Comparison of ENCODE assay signal across 8 cellular contexts in genomic region chr9:137513801-137514570, GRCh38. TPM values are rescaled to one million over a fixed set of nuclear protein-coding genes. Genes with fewer than 3 reads are reported as not detected.
DNase-seq lines count a peak whose midpoint lies in the region; ATAC-seq, FAIRE-seq and TF ChIP-seq lines count a peak whose summit lies in the region.
"Not testable (repeated sequence)": the region's sequence is repeated elsewhere in the genome, so short reads cannot be mapped to it uniquely, and the experiment has no call there.

No MANE protein-coding gene starts in this region.

- H3F3A ChIP-seq in PC-9 (ENCODE audit: insufficient read depth, low read depth), result peaks cover 11% of the 10 kb centered on the region; the same call in 1 of the 2 replicates

- peak overlapping the region; percentile 72 for H3K4me2 ChIP-seq in PC-9

- peak overlapping the region; percentile 47 for H3K27ac Mint-ChIP-seq in CD4-positive, alpha-beta T cell
- H3K27ac Mint-ChIP-seq in activated naive CD4-positive, alpha-beta T cell treated with anti-CD3 and anti-CD28 coated beads, Interleukin-2, amount 50 U/mL, for 72 hours, result peak overlapping the region; percentile 70 to 95
- not testable (repeated sequence) for H3K27ac Mint-ChIP-seq in endothelial cell (ENCODE audit: unreplicated experiment)

- H3K4me3 Mint-ChIP-seq in CD4-positive, alpha-beta T cell, result not testable (repeated sequence)
- peak overlapping the region; percentile 48 for H3K4me3 Mint-ChIP-seq in endothelial cell (ENCODE audit: unreplicated experiment)

- H3K36me3 Mint-ChIP-seq in CD4-positive, alpha-beta T cell (ENCODE audit: low read depth); activated naive CD4-positive, alpha-beta T cell treated with anti-CD3 and anti-CD28 coated beads, Interleukin-2, amount 50 U/mL, for 72 hours: not testable (repeated sequence)
- peaks cover 18% of the 10 kb centered on the region for H3K36me3 Mint-ChIP-seq in endothelial cell (ENCODE audit: low read depth, unreplicated experiment)

- not testable (repeated sequence) for H3K27me3 Mint-ChIP-seq in CD4-positive, alpha-beta T cell; endothelial cell (ENCODE audit: unreplicated experiment)

- not testable (repeated sequence) for H3K4me1 Mint-ChIP-seq in CD4-positive, alpha-beta T cell (ENCODE audit: low read depth); endothelial cell (ENCODE audit: unreplicated experiment)

- not testable (repeated sequence) for H3K27ac ChIP-seq in CD4-positive, alpha-beta T cell (ENCODE audit: low read depth, low read length)
- H3K27ac ChIP-seq in PC-9 (peak overlapping the region; percentile 16; the same call in 1 of the 2 replicates), mucosa of rectum (ENCODE audit: low read depth in 2 of 2, low read length in 2 of 2) (peak overlapping the region; percentile 23 to 42), stomach (peak overlapping the region; percentile 29 to 75 (median 67))

- 32 to 68% (median 65%) methylated on average over 14 to 42 of the region's 42 CpGs for WGBS in stomach, 5 donors

- not testable (repeated sequence) for H4K20me1 ChIP-seq in PC-9 (ENCODE audit: insufficient read depth)

- intact Hi-C loops in CD4-positive, alpha-beta T cell (cut with DNase I, micrococcal nuclease); PC-9 (cut with micrococcal nuclease; ENCODE audit: unreplicated experiment); stomach (cut with DNase I; ENCODE audit: low total_unique reads): not testable (repeated sequence)

- not testable (repeated sequence) for BruUV-seq in PC-9 (replicated peaks; lab: Mats Ljungman, UMichigan)

- CTCF ChIA-PET in CD4-positive, alpha-beta T cell (lab: Charles Lee), result not testable (repeated sequence)
- CTCF ChIA-PET in PC-9 (lab: Charles Lee), result interaction anchor here (0.6 kb wide), 1 partner anchor 21 kb away, joined by 5 read pairs; no protein-coding TSS in a partner anchor

- not testable (repeated sequence) for FAIRE-seq in GM12892 (lab: Jason Lieb, UNC)

- not testable (repeated sequence) for H3K9me2 ChIP-seq in PC-9 (ENCODE audit: insufficient read depth)

- TF ChIP-seq CTCF in CD4-positive, alpha-beta T cell (IDR thresholded peaks at IDR 0.05); endothelial cell (IDR thresholded peaks at IDR 0.05; ENCODE audit: unreplicated experiment); stomach (IDR thresholded peaks at IDR 0.05): not testable (repeated sequence)
- peak; percentile 32; the same call in 1 of the 2 replicates for TF ChIP-seq CTCF in PC-9 (conservative IDR thresholded peaks at IDR 0.05)

- H2AFZ ChIP-seq in PC-9, result peak overlapping the region; percentile 59; the same call in 1 of the 2 replicates

- H3K9me3 ChIP-seq in CD4-positive, alpha-beta T cell (ENCODE audit: control insufficient read depth, low read length); MG63; PC-9 (ENCODE audit: insufficient read depth, low read depth); mucosa of rectum (ENCODE audit: control insufficient read depth in 2 of 2, low read length in 2 of 2); stomach: not testable (repeated sequence)

- not testable (repeated sequence) for H3K36me3 ChIP-seq in MG63; PC-9 (ENCODE audit: low read depth); mucosa of rectum (ENCODE audit: control insufficient read depth in 2 of 2, insufficient read depth in 2 of 2, low read length in 2 of 2)
- peaks cover 0 to 32% (median 8%) of the 10 kb centered on the region in 4 donors for H3K36me3 ChIP-seq in stomach

- not testable (repeated sequence) for H3K4me1 ChIP-seq in PC-9 (replicated peaks; ENCODE audit: insufficient read depth); mucosa of rectum (ENCODE audit: control insufficient read depth in 2 of 2, insufficient read depth in 2 of 2, low read length in 2 of 2); stomach

- H3K9ac ChIP-seq in mucosa of rectum (ENCODE audit: low read depth in 1 of 2, low read length in 2 of 2), result peak overlapping the region in 1 of 2 donors; percentile 41

- not testable (repeated sequence) for DNase-seq in CD4-positive, alpha-beta T cell; activated naive CD4-positive, alpha-beta T cell treated with anti-CD3 and anti-CD28 coated beads, Interleukin-2, amount 50 U/mL, for 72 hours (ENCODE audit: low spot score in 2 of 2); endothelial cell (ENCODE audit: low spot score)
- DNase-seq in GM12892 (ENCODE audit: insufficient read length), result peak; percentile 17
- DNase-seq in MG63, result peak; percentile 61
- peak; percentile 51 to 88 for DNase-seq in PC-9
- peak; percentile 64 for DNase-seq in stomach

- TF ChIP-seq POLR2A in GM12892 (IDR thresholded peaks at IDR 0.05; ENCODE audit: low read depth, low read length); stomach (IDR thresholded peaks at IDR 0.05): not testable (repeated sequence)

- not testable (repeated sequence) for H3K9me3 Mint-ChIP-seq in CD4-positive, alpha-beta T cell; activated naive CD4-positive, alpha-beta T cell treated with anti-CD3 and anti-CD28 coated beads, Interleukin-2, amount 50 U/mL, for 72 hours; endothelial cell (ENCODE audit: unreplicated experiment)

- not testable (repeated sequence) for H3K79me2 ChIP-seq in PC-9 (ENCODE audit: low read depth)

- H3K27me3 ChIP-seq in CD4-positive, alpha-beta T cell (ENCODE audit: control insufficient read depth, insufficient read depth, low read length); MG63; PC-9 (ENCODE audit: insufficient read depth, low read depth); mucosa of rectum (ENCODE audit: control insufficient read depth in 2 of 2, insufficient read depth in 2 of 2, low read length in 2 of 2); stomach: not testable (repeated sequence)

- POLR2A ChIA-PET in CD4-positive, alpha-beta T cell (lab: Charles Lee), result not testable (repeated sequence)
- POLR2A ChIA-PET in PC-9 (lab: Charles Lee; ENCODE audit: unreplicated experiment), result interaction anchor here (0.6 to 1.0 kb wide), 4 partner anchors 55 to 287 kb away, joined by 4 to 12 read pairs (median 6); partner anchors contain the start of gene NSMF

- TF ChIP-seq EP300 in stomach (IDR thresholded peaks at IDR 0.05), result not testable (repeated sequence)

- H3K4me3 ChIP-seq in MG63, result peak overlapping the region; percentile 33
- H3K4me3 ChIP-seq in PC-9, result peak overlapping the region; percentile 44; the same call in 1 of the 2 replicates
- peak overlapping the region in 1 of 2 donors; percentile 3 for H3K4me3 ChIP-seq in mucosa of rectum (ENCODE audit: low read length in 2 of 2)
- H3K4me3 ChIP-seq in stomach, result peak overlapping the region in 1 of 4 donors; percentile 5

- ATAC-seq in CD4-positive, alpha-beta T cell (ENCODE audit: poor library complexity); activated naive CD4-positive, alpha-beta T cell treated with anti-CD3 and anti-CD28 coated beads, Interleukin-2, amount 50 U/mL, for 72 hours: not testable (repeated sequence)

RNA-seq across cellular contexts. Expression of gene PNPLA7, which starts 36.2 kb away (rescaled TPM):
- total RNA-seq in CD4-positive, alpha-beta T cell, result 1 to 10 TPM; 7.8 to 8.4 TPM
- 1.1 TPM for polyA plus RNA-seq in GM12892 (2012; ENCODE audit: missing spikeins)
- total RNA-seq in MG63 (2014; rRNA removed; shearing (Covaris generic); ENCODE audit: low replicate concordance), result not detected in 2 replicates
- 1.9 and 4.9 TPM in 2 replicates for total RNA-seq in PC-9 (2021)
- total RNA-seq in activated naive CD4-positive, alpha-beta T cell treated with anti-CD3 and anti-CD28 coated beads, Interleukin-2, amount 50 U/mL, for 72 hours, result 1 to 10 TPM; 3.7 to 4.4 TPM
- total RNA-seq in endothelial cell (ENCODE audit: unreplicated experiment), result 3.9 TPM
- 10 to 100 TPM in 4 of 5 donors, 1 to 10 TPM in 1; 3.5 to 51.3 (median 21.4) TPM for total RNA-seq in stomach
- polyA plus RNA-seq in stomach, result 10 to 100 TPM in 2 of 3 donors, 1 to 10 TPM in 1; 9.2 to 15.6 (median 14.1) TPM

RNA-seq across cellular contexts. Expression of gene MRPL41, which starts 37.7 kb away (rescaled TPM):
- total RNA-seq in CD4-positive, alpha-beta T cell, result 10 to 100 TPM; 49.3 to 52.5 TPM
- 15.5 TPM for polyA plus RNA-seq in GM12892 (2012; ENCODE audit: missing spikeins)
- total RNA-seq in MG63 (2014; rRNA removed; shearing (Covaris generic); ENCODE audit: low replicate concordance), result 57.4 and 62.2 TPM in 2 replicates
- total RNA-seq in PC-9 (2021) (54.5 and 87.7 TPM in 2 replicates), endothelial cell (ENCODE audit: unreplicated experiment) (41.4 TPM), stomach (100 to 1,000 TPM in 1 of 5 donors, 10 to 100 TPM in 4; 23.3 to 282 (median 88.1) TPM)
- total RNA-seq in activated naive CD4-positive, alpha-beta T cell treated with anti-CD3 and anti-CD28 coated beads, Interleukin-2, amount 50 U/mL, for 72 hours, result 10 to 100 TPM; 21.2 to 31.6 TPM
- 100 to 1,000 TPM; 115 to 183 (median 181) TPM for polyA plus RNA-seq in stomach

RNA-seq across cellular contexts. Expression of gene NSMF, which starts 54.9 kb away (rescaled TPM):
- 100 to 1,000 TPM; 104 to 109 TPM for total RNA-seq in CD4-positive, alpha-beta T cell
- 16.7 TPM for polyA plus RNA-seq in GM12892 (2012; ENCODE audit: missing spikeins)
- 21.7 and 29.1 TPM in 2 replicates for total RNA-seq in MG63 (2014; rRNA removed; shearing (Covaris generic); ENCODE audit: low replicate concordance)
- total RNA-seq in PC-9 (2021) (73.4 and 90.4 TPM in 2 replicates), endothelial cell (ENCODE audit: unreplicated experiment) (43.0 TPM), stomach (10 to 100 TPM; 11.7 to 84.9 (median 56.6) TPM)
- 10 to 100 TPM; 12.0 to 61.3 TPM for total RNA-seq in activated naive CD4-positive, alpha-beta T cell treated with anti-CD3 and anti-CD28 coated beads, Interleukin-2, amount 50 U/mL, for 72 hours
- 10 to 100 TPM; 20.3 to 45.4 (median 28.9) TPM for polyA plus RNA-seq in stomach
